ENCODE assay signal across 14 cellular contexts in genomic region chr17:66636111-66636510, GRCh38.
DNase-seq lines count a peak whose midpoint lies in the region; ATAC-seq and FAIRE-seq lines count a peak whose summit lies in the region.
"Had no signal": no experiment of that assay in that cellular context is flagged by ENCODE, and none has a peak within 500 bp of the region (broad histone marks: within the 10 kb centered on the region; RNA-seq: fewer than 3 reads in every experiment).

No MANE protein-coding gene starts in this region.

- peaks cover 28% of the 10 kb centered on the region for H3K36me3 Mint-ChIP-seq in activated T-helper 2 cell treated with anti-CD3 and anti-CD28 coated beads, Interferon-gamma antibody, Interleukin-2, Interleukin-4, amounts not matched to agents 10 μg/mL and 5 μg/mL and 100 μg/mL, durations not matched to agents 14 hours and 24 hours and 36 hours (ENCODE audit: low read depth)

- H3K4me3 Mint-ChIP-seq in activated T-helper 2 cell treated with anti-CD3 and anti-CD28 coated beads, Interferon-gamma antibody, Interleukin-2, Interleukin-4, amounts not matched to agents 10 μg/mL and 5 μg/mL and 100 μg/mL, durations not matched to agents 14 hours and 24 hours and 36 hours (ENCODE audit: low read depth), result peak overlapping the region; percentile 54

- ATAC-seq in GM21367 (IDR thresholded peaks at IDR 0.05; ENCODE audit: unreplicated experiment) (no peak), GM18870 (IDR thresholded peaks at IDR 0.05; ENCODE audit: unreplicated experiment) (no peak)
- ATAC-seq: PC-3 had no signal

- no peaks in the 10 kb centered on the region for H3K27me3 Mint-ChIP-seq in activated T-helper 2 cell treated with anti-CD3 and anti-CD28 coated beads, Interferon-gamma antibody, Interleukin-2, Interleukin-4, amounts not matched to agents 10 μg/mL and 5 μg/mL and 100 μg/mL, durations not matched to agents 14 hours and 24 hours and 36 hours (ENCODE audit: low read depth)

- peak overlapping the region; percentile 88 for H3K27ac Mint-ChIP-seq in activated T-helper 2 cell treated with anti-CD3 and anti-CD28 coated beads, Interferon-gamma antibody, Interleukin-2, Interleukin-4, amounts not matched to agents 10 μg/mL and 5 μg/mL and 100 μg/mL, durations not matched to agents 14 hours and 24 hours and 36 hours

- no peak for FAIRE-seq in HTR-8/SVneo (lab: Jason Lieb, UNC)
- FAIRE-seq: GM12891 had no signal

- no peaks in the 10 kb centered on the region for H3K9me3 Mint-ChIP-seq in activated T-helper 2 cell treated with anti-CD3 and anti-CD28 coated beads, Interferon-gamma antibody, Interleukin-2, Interleukin-4, amounts not matched to agents 10 μg/mL and 5 μg/mL and 100 μg/mL, durations not matched to agents 14 hours and 24 hours and 36 hours

- intact Hi-C loops in activated T-helper 2 cell treated with anti-CD3 and anti-CD28 coated beads, Interferon-gamma antibody, Interleukin-2, Interleukin-4, amounts not matched to agents 10 μg/mL and 5 μg/mL and 100 μg/mL, durations not matched to agents 14 hours and 24 hours and 36 hours (cut with micrococcal nuclease), result no loop called here

- H3K4me1 Mint-ChIP-seq in activated T-helper 2 cell treated with anti-CD3 and anti-CD28 coated beads, Interferon-gamma antibody, Interleukin-2, Interleukin-4, amounts not matched to agents 10 μg/mL and 5 μg/mL and 100 μg/mL, durations not matched to agents 14 hours and 24 hours and 36 hours (ENCODE audit: low read depth), result peaks cover 63% of the 10 kb centered on the region

- DNase-seq in EH (ENCODE audit: low read depth) (peak; percentile 61), HTR-8/SVneo (ENCODE audit: insufficient read length, low spot score) (peak; percentile 33), kidney tubule cell (ENCODE audit: low spot score) (peak; percentile 84), SIG-M5 treated with dmso at 0.1 percent for 504 hours (lab: John Stamatoyannopoulos, UW; ENCODE audit: unreplicated experiment) (no peak)
- no peak for DNase-seq in activated T-helper 2 cell treated with anti-CD3 and anti-CD28 coated beads, Interferon-gamma antibody, Interleukin-2, Interleukin-4, amounts not matched to agents 10 μg/mL and 5 μg/mL and 100 μg/mL, durations not matched to agents 14 hours and 24 hours and 36 hours (ENCODE audit: low spot score)
- DNase-seq: activated gamma-delta T cell, midbrain, NCI-H1417, PC-3, upper lobe of left lung, WERI-Rb-1 had no signal

Comparison
In these comparisons a context has a peak if more than half of its experiments do, and no peak if none do; other contexts are left out.
1. DNase-seq: peak in EH (single experiment), HTR-8/SVneo (single experiment) and kidney tubule cell (single experiment); none in activated T-helper 2 cell treated with anti-CD3 and anti-CD28 coated beads, Interferon-gamma antibody, Interleukin-2, Interleukin-4, amounts not matched to agents 10 μg/mL and 5 μg/mL and 100 μg/mL, durations not matched to agents 14 hours and 24 hours and 36 hours (single experiment) and SIG-M5 treated with dmso at 0.1 percent for 504 hours (single experiment).